In genomic region chr17:66287911-66288310, GRCh38 we compare ENCODE assay signal across 13 cellular contexts. TPM values are rescaled to one million over a fixed set of nuclear protein-coding genes. Genes with fewer than 3 reads are reported as not detected.
"Had no signal": no experiment of that assay in that cellular context is flagged by ENCODE, and none has a peak within 500 bp of the region (broad histone marks: within the 10 kb centered on the region; RNA-seq: fewer than 3 reads in every experiment).

No MANE protein-coding gene starts in this region.

- H3K4me2 ChIP-seq: smooth muscle cell had no signal

- H2AFZ ChIP-seq: parathyroid adenoma had no signal

- H3K4me1 ChIP-seq: parathyroid adenoma, thyroid gland, vagina had no signal

- H3K36me3 ChIP-seq: brain microvascular endothelial cell, thyroid gland, vagina had no signal

- ATAC-seq: left ventricle myocardium superior had no signal

- H3K79me2 ChIP-seq: parathyroid adenoma had no signal

- H3K9me3 ChIP-seq: thyroid gland, vagina had no signal

- H3K27me3 Mint-ChIP-seq: activated naive CD4-positive, alpha-beta T cell treated with anti-CD3 and anti-CD28 coated beads, Interleukin-2, amount 50 U/mL, for 24 hours had no signal

- H3K9me3 Mint-ChIP-seq: activated naive CD4-positive, alpha-beta T cell treated with anti-CD3 and anti-CD28 coated beads, Interleukin-2, amount 50 U/mL, for 24 hours had no signal

- H3K4me3 ChIP-seq: smooth muscle cell, thyroid gland, vagina had no signal

- H3K36me3 Mint-ChIP-seq: activated naive CD4-positive, alpha-beta T cell treated with anti-CD3 and anti-CD28 coated beads, Interleukin-2, amount 50 U/mL, for 24 hours had no signal

- H3K4me3 Mint-ChIP-seq: activated naive CD4-positive, alpha-beta T cell treated with anti-CD3 and anti-CD28 coated beads, Interleukin-2, amount 50 U/mL, for 24 hours had no signal

- H3K27ac ChIP-seq: brain microvascular endothelial cell, parathyroid adenoma, thyroid gland, vagina had no signal

- H3K9ac ChIP-seq: parathyroid adenoma had no signal

- H3K27me3 ChIP-seq: brain microvascular endothelial cell, thyroid gland, vagina had no signal

- H3K27ac Mint-ChIP-seq: activated naive CD4-positive, alpha-beta T cell treated with anti-CD3 and anti-CD28 coated beads, Interleukin-2, amount 50 U/mL, for 24 hours had no signal

- DNase-seq: activated CD4-positive, CD25-positive, alpha-beta regulatory T cell; brain microvascular endothelial cell; dermis blood vessel endothelial cell; glutamatergic neuron; left ventricle myocardium superior; mesenchymal stem cell; T-helper 2 cell; thyroid gland had no signal

RNA-seq across cellular contexts. Expression of gene APOH, which starts 58.7 kb away (rescaled TPM):
- total RNA-seq: dermis blood vessel endothelial cell, left ventricle myocardium superior, smooth muscle cell, thyroid gland, vagina had no signal
- polyA plus RNA-seq: esophagus, smooth muscle cell had no signal
